In genomic region chrY:13704039-13704930, GRCh38 we compare ENCODE assay signal across 9 cellular contexts. TPM values are rescaled to one million over a fixed set of nuclear protein-coding genes. Genes with fewer than 3 reads are reported as not detected.
DNase-seq lines count a peak whose midpoint lies in the region; ATAC-seq lines count a peak whose summit lies in the region.
"Had no signal": no experiment of that assay in that cellular context is flagged by ENCODE, and none has a peak within 500 bp of the region (broad histone marks: within the 10 kb centered on the region; RNA-seq: fewer than 3 reads in every experiment).

No MANE protein-coding gene starts in this region.

- intact Hi-C loops in CD4-positive, alpha-beta memory T cell (cut with micrococcal nuclease): loop anchor here (10.0 kb wide), 2 partner anchors 329 to 1039 kb away; no protein-coding TSS in a partner anchor

- H3K9me3 ChIP-seq in CD4-positive, alpha-beta memory T cell (ENCODE audit: control insufficient read depth in 1 of 2, low read length in 2 of 2): no peaks in the 10 kb centered on the region
- no peaks in the 10 kb centered on the region for H3K9me3 ChIP-seq in mesenchymal stem cell (ENCODE audit: control insufficient read depth, low read length)

- no peaks in the 10 kb centered on the region for H3K9me3 Mint-ChIP-seq in CD4-positive, alpha-beta memory T cell

- H2BK120ac ChIP-seq in mesenchymal stem cell (ENCODE audit: low read depth, low read length): no peak overlapping the region

- H2BK15ac ChIP-seq in mesenchymal stem cell (ENCODE audit: low read depth, poor library complexity, severe bottlenecking): no peak overlapping the region

- peak overlapping the region; percentile 74 for H3K4me2 ChIP-seq in mesenchymal stem cell (ENCODE audit: low read length, poor library complexity, severe bottlenecking)

- peaks cover 0 to 10% of the 10 kb centered on the region in 2 donors for H3K36me3 Mint-ChIP-seq in CD4-positive, alpha-beta memory T cell

- H3K4me3 ChIP-seq in CD4-positive, alpha-beta memory T cell (ENCODE audit: low read length in 2 of 2): peak overlapping the region; percentile 73 to 76
- H3K4me3 ChIP-seq in mesenchymal stem cell (ENCODE audit: insufficient read depth in 1 of 2, low read depth in 1 of 2, low read length in 2 of 2): peak overlapping the region in 1 of 2 experiments; percentile 50

- 0% methylated on average over 8 of the region's 32 CpGs for WGBS in mesenchymal stem cell

- no peak overlapping the region for H2AK5ac ChIP-seq in mesenchymal stem cell (ENCODE audit: low read length, severe bottlenecking)

- POLR2A ChIA-PET in CD4-positive, alpha-beta memory T cell (lab: Charles Lee; ENCODE audit: partially characterized antibody): interaction anchor here (1.0 to 3.1 kb wide), 10 partner anchors 47 to 800 kb away, joined by 3 to 44 read pairs (median 4); partner anchors contain the start of genes DDX3Y and UTY

- peak overlapping the region in 2 of 7 donors; percentile 98 to 99 for H3K27ac Mint-ChIP-seq in CD4-positive, alpha-beta memory T cell

- no peaks in the 10 kb centered on the region for H3K27me3 ChIP-seq in CD4-positive, alpha-beta memory T cell (ENCODE audit: insufficient read depth, low read length)
- H3K27me3 ChIP-seq in mesenchymal stem cell (ENCODE audit: control insufficient read depth in 1 of 2, insufficient read depth in 1 of 2, low read length in 2 of 2): no peaks in the 10 kb centered on the region

- H3K4me1 ChIP-seq in CD4-positive, alpha-beta memory T cell (ENCODE audit: insufficient read depth, low read length): peaks cover 14% of the 10 kb centered on the region
- peaks cover 1% of the 10 kb centered on the region for H3K4me1 ChIP-seq in mesenchymal stem cell (ENCODE audit: control insufficient read depth, insufficient read depth, low read depth, low read length)

- H4K8ac ChIP-seq in mesenchymal stem cell (ENCODE audit: low read length): peak overlapping the region; percentile 72

- in situ Hi-C loops in KBM-7 (cut with MboI; ENCODE audit: low pct_unique_long_range_greater_than_20kb, low sequenced_read_pairs): loop anchor here (25.0 kb wide), 1 partner anchor 267 kb away; no protein-coding TSS in a partner anchor

- CTCF ChIA-PET in CD4-positive, alpha-beta memory T cell (lab: Charles Lee; ENCODE audit: partially characterized antibody): interaction anchor here (1.1 to 1.7 kb wide), 2 partner anchors 102 to 216 kb away, joined by 3 read pairs; no protein-coding TSS in a partner anchor

- no peak overlapping the region for H2BK5ac ChIP-seq in mesenchymal stem cell (ENCODE audit: low read depth, low read length, poor library complexity, severe bottlenecking)

- no peak for ATAC-seq in GM18909 (IDR thresholded peaks at IDR 0.05; ENCODE audit: poor library complexity, unreplicated experiment)

- H3K9ac ChIP-seq in mesenchymal stem cell (ENCODE audit: low read length): no peak overlapping the region

- H3K4me1 Mint-ChIP-seq in CD4-positive, alpha-beta memory T cell: peaks cover 0 to 28% (median 5%) of the 10 kb centered on the region in 4 donors

- peak in 1 of 5 donors; percentile 54 for DNase-seq in CD4-positive, alpha-beta memory T cell
- DNase-seq in KBM-7 (peak; percentile 81), amygdala (lab: John Stamatoyannopoulos, UW) (peak in 32 of 56 donors; percentile 0 to 62 (median 11)), mesenchymal stem cell (peak; percentile 27), AG08395 (ENCODE audit: low spot score) (no peak), NCI-H345 treated with DMSO at 0.1 percent for 48 hours (lab: John Stamatoyannopoulos, UW; ENCODE audit: unreplicated experiment) (no peak), GDM1 (lab: John Stamatoyannopoulos, UW) (no peak)

- no peaks in the 10 kb centered on the region for H3K27me3 Mint-ChIP-seq in CD4-positive, alpha-beta memory T cell

- no peak overlapping the region for H3K4ac ChIP-seq in mesenchymal stem cell (ENCODE audit: low read depth in 1 of 2, low read length in 2 of 2)

- H3K36me3 ChIP-seq in CD4-positive, alpha-beta memory T cell (ENCODE audit: insufficient read depth, low read length): no peaks in the 10 kb centered on the region
- H3K36me3 ChIP-seq in mesenchymal stem cell (ENCODE audit: control insufficient read depth in 1 of 2, insufficient read depth in 2 of 2, low read depth in 1 of 2, low read length in 2 of 2): no peaks in the 10 kb centered on the region

- H4K91ac ChIP-seq in mesenchymal stem cell (ENCODE audit: low read length): no peak overlapping the region

- peak overlapping the region; percentile 42 for H2AFZ ChIP-seq in mesenchymal stem cell (ENCODE audit: low read depth, low read length)

- peak overlapping the region; percentile 33 to 48 for H3K18ac ChIP-seq in mesenchymal stem cell (ENCODE audit: low read depth in 1 of 2, low read length in 2 of 2)

- H3K27ac ChIP-seq in CD4-positive, alpha-beta memory T cell (ENCODE audit: low read depth, low read length): peak overlapping the region; percentile 83
- peak overlapping the region; percentile 84 for H3K27ac ChIP-seq in mesenchymal stem cell (ENCODE audit: low read length, poor library complexity, severe bottlenecking)

- peaks cover 1% of the 10 kb centered on the region for H3K79me1 ChIP-seq in mesenchymal stem cell (replicated peaks; ENCODE audit: low read length, poor library complexity, severe bottlenecking)

- H3K23ac ChIP-seq in mesenchymal stem cell (ENCODE audit: low read length in 2 of 2): no peak overlapping the region

- no peak overlapping the region for H3K14ac ChIP-seq in mesenchymal stem cell (ENCODE audit: low read length in 2 of 2)

- H2BK12ac ChIP-seq in mesenchymal stem cell (ENCODE audit: low read length in 2 of 2): no peak overlapping the region

- H3K4me3 Mint-ChIP-seq in CD4-positive, alpha-beta memory T cell: peak overlapping the region in 2 of 8 donors; percentile 91 to 97

RNA-seq across cellular contexts. Expression of gene TMSB4Y, which starts 0.6 kb away (rescaled TPM):
- 1 to 10 TPM; 2.9 to 3.1 TPM for total RNA-seq in CD4-positive, alpha-beta memory T cell
- polyA plus RNA-seq in CD4-positive, alpha-beta memory T cell: not detected
- 0.46 TPM for polyA plus RNA-seq in mesenchymal stem cell (2013, experiment 1 of 2)
- polyA plus RNA-seq in mesenchymal stem cell (2013, experiment 2 of 2): 0.40 TPM
- total RNA-seq: posterior vena cava had no signal

Comparison
In these comparisons a context has a peak if more than half of its experiments do, and no peak if none do; other contexts are left out.
1. DNase-seq: peak in KBM-7 (single experiment), amygdala (32 of 56) and mesenchymal stem cell (single experiment); none in AG08395 (single experiment), NCI-H345 treated with DMSO at 0.1 percent for 48 hours (single experiment) and GDM1 (single experiment).